19 cellular contexts compared by ENCODE assay signal in genomic region chr2:106061971-106062370, GRCh38.
DNase-seq lines count a peak whose midpoint lies in the region; ATAC-seq and TF ChIP-seq lines count a peak whose summit lies in the region.
"Had no signal": no experiment of that assay in that cellular context is flagged by ENCODE, and none has a peak within 500 bp of the region (broad histone marks: within the 10 kb centered on the region; RNA-seq: fewer than 3 reads in every experiment).

No MANE protein-coding gene starts in this region.

- H2AFZ ChIP-seq in hepatocyte: no peak overlapping the region

- H4K20me1 ChIP-seq in hepatocyte (ENCODE audit: insufficient read depth, poor library complexity, severe bottlenecking): no peaks in the 10 kb centered on the region
- H4K20me1 ChIP-seq: BLaER1 had no signal

- no peaks in the 10 kb centered on the region for H3K36me3 ChIP-seq in esophagus muscularis mucosa
- H3K36me3 ChIP-seq in hepatocyte (replicated peaks; ENCODE audit: insufficient read depth, low read depth): no peaks in the 10 kb centered on the region
- H3K36me3 ChIP-seq in tibial nerve: no peaks in the 10 kb centered on the region
- H3K36me3 ChIP-seq: BE2C, BLaER1 had no signal

- H3K4me3 ChIP-seq in esophagus muscularis mucosa (no peak overlapping the region), hepatocyte (no peak overlapping the region), tibial nerve (no peak overlapping the region)
- H3K4me3 ChIP-seq: BLaER1 had no signal

- H3K27me3 ChIP-seq in esophagus muscularis mucosa (peaks cover 0 to 10% (median 0%) of the 10 kb centered on the region in 4 donors), hepatocyte (peaks cover 11% of the 10 kb centered on the region), tibial nerve (peaks cover 0 to 13% of the 10 kb centered on the region in 2 donors)
- H3K27me3 ChIP-seq in CD4-positive, alpha-beta T cell (ENCODE audit: control insufficient read depth, insufficient read depth, low read length): peaks cover 8% of the 10 kb centered on the region

- WGBS in esophagus muscularis mucosa: 88% methylated on average over 8 of the region's 8 CpGs
- WGBS in hepatocyte (ENCODE audit: low lambda C conversion rate, missing lambda C conversion rate): 58% methylated on average over 8 of the region's 8 CpGs
- 78 to 92% methylated on average over 8 of the region's 8 CpGs for WGBS in tibial nerve, 2 donors

- H3K4me3 Mint-ChIP-seq in osteocyte (ENCODE audit: unreplicated experiment): no peak overlapping the region
- H3K4me3 Mint-ChIP-seq in stimulated activated effector memory CD8-positive, alpha-beta T cell treated with anti-CD3 and anti-CD28 coated beads, Interleukin-12 subunit alpha, Interleukin-12 subunit beta, amount 100 ng/mL, for 72 hours: no peak overlapping the region
- no peak overlapping the region for H3K4me3 Mint-ChIP-seq in CD4-positive, alpha-beta T cell
- H3K4me3 Mint-ChIP-seq: CD14-positive monocyte; CD4-positive, CD25-positive, alpha-beta regulatory T cell; CD8-positive, alpha-beta T cell had no signal

- peak; percentile 82 for DNase-seq in esophagus muscularis mucosa (ENCODE audit: extremely low spot score)
- DNase-seq in hepatocyte (ENCODE audit: low spot score): no peak
- peak; percentile 64 for DNase-seq in osteocyte (ENCODE audit: extremely low spot score, unreplicated experiment)
- no peak for DNase-seq in stimulated activated effector memory CD8-positive, alpha-beta T cell treated with anti-CD3 and anti-CD28 coated beads, Interleukin-12 subunit alpha, Interleukin-12 subunit beta, amount 100 ng/mL, for 72 hours (ENCODE audit: low spot score in 2 of 2)
- DNase-seq in NCI-H1092 (lab: John Stamatoyannopoulos, UW): no peak
- no peak for DNase-seq in tibial nerve (ENCODE audit: low spot score in 2 of 2)
- no peak for DNase-seq in CD4-positive, alpha-beta T cell
- DNase-seq: 8988T; ACHN; BE2C; C1 segment of cervical spinal cord; Caco-2; Calu3; CD4-positive, CD25-positive, alpha-beta regulatory T cell; DMS79 treated with DMSO at 0.1 percent for 48 hours; GF-D8 had no signal

- H3K4me1 Mint-ChIP-seq in osteocyte (ENCODE audit: unreplicated experiment): peaks cover 3% of the 10 kb centered on the region
- H3K4me1 Mint-ChIP-seq in stimulated activated effector memory CD8-positive, alpha-beta T cell treated with anti-CD3 and anti-CD28 coated beads, Interleukin-12 subunit alpha, Interleukin-12 subunit beta, amount 100 ng/mL, for 72 hours: peaks cover 33% of the 10 kb centered on the region
- peaks cover 65% of the 10 kb centered on the region for H3K4me1 Mint-ChIP-seq in CD4-positive, alpha-beta T cell (ENCODE audit: low read depth)

- ATAC-seq in stimulated activated effector memory CD8-positive, alpha-beta T cell treated with anti-CD3 and anti-CD28 coated beads, Interleukin-12 subunit alpha, Interleukin-12 subunit beta, amount 100 ng/mL, for 72 hours: no peak
- no peak for ATAC-seq in CD4-positive, alpha-beta T cell (ENCODE audit: poor library complexity)
- ATAC-seq: CD8-positive, alpha-beta T cell had no signal

- intact Hi-C loops in esophagus muscularis mucosa (cut with DNase I): loop anchor here (10.0 kb wide), 1 partner anchor 317 kb away; the partner anchor contains the start of gene NCK2
- intact Hi-C loops in CD4-positive, alpha-beta T cell (cut with DNase I, micrococcal nuclease): loop anchor here in 1 of 2 experiments (5.0 kb wide), 1 partner anchor 90 kb away; no protein-coding TSS in a partner anchor

- peaks cover 9% of the 10 kb centered on the region for H3K9me3 Mint-ChIP-seq in osteocyte (ENCODE audit: unreplicated experiment)
- no peaks in the 10 kb centered on the region for H3K9me3 Mint-ChIP-seq in stimulated activated effector memory CD8-positive, alpha-beta T cell treated with anti-CD3 and anti-CD28 coated beads, Interleukin-12 subunit alpha, Interleukin-12 subunit beta, amount 100 ng/mL, for 72 hours
- no peaks in the 10 kb centered on the region for H3K9me3 Mint-ChIP-seq in CD4-positive, alpha-beta T cell
- H3K9me3 Mint-ChIP-seq: CD4-positive, CD25-positive, alpha-beta regulatory T cell; CD8-positive, alpha-beta T cell had no signal

- H3K9me2 ChIP-seq in hepatocyte (replicated peaks; ENCODE audit: insufficient read depth): no peaks in the 10 kb centered on the region

- H3K27ac Mint-ChIP-seq in osteocyte (ENCODE audit: unreplicated experiment): no peak overlapping the region
- peak overlapping the region; percentile 35 for H3K27ac Mint-ChIP-seq in stimulated activated effector memory CD8-positive, alpha-beta T cell treated with anti-CD3 and anti-CD28 coated beads, Interleukin-12 subunit alpha, Interleukin-12 subunit beta, amount 100 ng/mL, for 72 hours
- no peak overlapping the region for H3K27ac Mint-ChIP-seq in CD4-positive, alpha-beta T cell
- H3K27ac Mint-ChIP-seq: CD14-positive monocyte; CD4-positive, CD25-positive, alpha-beta regulatory T cell; CD8-positive, alpha-beta T cell had no signal

- TF ChIP-seq EP300 in esophagus muscularis mucosa (IDR thresholded peaks at IDR 0.05): no peak
- no peak for TF ChIP-seq EP300 in tibial nerve (IDR thresholded peaks at IDR 0.05)

- H3K27me3 Mint-ChIP-seq in osteocyte (ENCODE audit: unreplicated experiment): peaks cover 30% of the 10 kb centered on the region
- peaks cover 14% of the 10 kb centered on the region for H3K27me3 Mint-ChIP-seq in CD4-positive, alpha-beta T cell

- H3K4me2 ChIP-seq in hepatocyte: no peak overlapping the region
- H3K4me2 ChIP-seq: BLaER1 had no signal

- no peaks in the 10 kb centered on the region for H3K79me2 ChIP-seq in hepatocyte

- H3K9me3 ChIP-seq in esophagus muscularis mucosa (no peaks in the 10 kb centered on the region), hepatocyte (ENCODE audit: low read depth) (no peaks in the 10 kb centered on the region), tibial nerve (no peaks in the 10 kb centered on the region)
- H3K9me3 ChIP-seq in CD4-positive, alpha-beta T cell (ENCODE audit: control insufficient read depth, low read length): no peaks in the 10 kb centered on the region
- H3K9me3 ChIP-seq: BE2C, Caco-2 had no signal

- no peak overlapping the region for H3K27ac ChIP-seq in esophagus muscularis mucosa (replicated peaks in 1 of 4)
- H3K27ac ChIP-seq in hepatocyte: peak overlapping the region; percentile 62
- no peak overlapping the region for H3K27ac ChIP-seq in tibial nerve
- no peak overlapping the region for H3K27ac ChIP-seq in CD4-positive, alpha-beta T cell (ENCODE audit: low read depth, low read length)
- H3K27ac ChIP-seq: BLaER1 had no signal

- CTCF ChIA-PET in CD4-positive, alpha-beta T cell (lab: Charles Lee): no interaction called here

- H3K4me1 ChIP-seq in esophagus muscularis mucosa (peaks cover 11 to 22% (median 20%) of the 10 kb centered on the region in 4 donors), hepatocyte (ENCODE audit: insufficient read depth) (no peaks in the 10 kb centered on the region), tibial nerve (peaks cover 0 to 29% (median 5%) of the 10 kb centered on the region in 4 donors)
- H3K4me1 ChIP-seq: BE2C had no signal

- H3K36me3 Mint-ChIP-seq in osteocyte (ENCODE audit: unreplicated experiment): peaks cover 2% of the 10 kb centered on the region
- H3K36me3 Mint-ChIP-seq in stimulated activated effector memory CD8-positive, alpha-beta T cell treated with anti-CD3 and anti-CD28 coated beads, Interleukin-12 subunit alpha, Interleukin-12 subunit beta, amount 100 ng/mL, for 72 hours: no peaks in the 10 kb centered on the region
- H3K36me3 Mint-ChIP-seq in CD4-positive, alpha-beta T cell (ENCODE audit: low read depth): no peaks in the 10 kb centered on the region
- H3K36me3 Mint-ChIP-seq: CD8-positive, alpha-beta T cell had no signal

- POLR2A ChIA-PET in CD4-positive, alpha-beta T cell (lab: Charles Lee): no interaction called here

- TF ChIP-seq POLR2A in esophagus muscularis mucosa (IDR thresholded peaks at IDR 0.05; ENCODE audit: low read depth): no peak
- TF ChIP-seq POLR2A in tibial nerve (IDR thresholded peaks at IDR 0.05): no peak

- TF ChIP-seq CTCF in esophagus muscularis mucosa (IDR thresholded peaks at IDR 0.05) (no peak), hepatocyte (IDR thresholded peaks at IDR 0.05; ENCODE audit: poor library complexity) (no peak), osteocyte (IDR thresholded peaks at IDR 0.05) (no peak), tibial nerve (IDR thresholded peaks at IDR 0.05) (no peak)
- TF ChIP-seq CTCF in CD4-positive, alpha-beta T cell (IDR thresholded peaks at IDR 0.05): no peak

Comparison
In these comparisons a context has a peak if more than half of its experiments do, and no peak if none do; other contexts are left out.
1. DNase-seq: peak in esophagus muscularis mucosa (single experiment) and osteocyte (single experiment); none in hepatocyte (single experiment), stimulated activated effector memory CD8-positive, alpha-beta T cell treated with anti-CD3 and anti-CD28 coated beads, Interleukin-12 subunit alpha, Interleukin-12 subunit beta, amount 100 ng/mL, for 72 hours (0 of 2), NCI-H1092 (single experiment), tibial nerve (0 of 2) and CD4-positive, alpha-beta T cell (0 of 10).